Comparison of ENCODE assay signal across 1 cellular context in genomic region chr14:100108840-100109593, GRCh38.
TF ChIP-seq lines count a peak whose summit lies in the region.

No MANE protein-coding gene starts in this region.

TF ChIP-seq in IMR-90, 13 proteins besides CTCF, POLR2A, EP300 and RAD21 (continued from another document):
- TF ChIP-seq USF2 (IDR thresholded peaks at IDR 0.05; ENCODE audit: low read depth, low read length): no peak
